In the genomic region with DNA sequence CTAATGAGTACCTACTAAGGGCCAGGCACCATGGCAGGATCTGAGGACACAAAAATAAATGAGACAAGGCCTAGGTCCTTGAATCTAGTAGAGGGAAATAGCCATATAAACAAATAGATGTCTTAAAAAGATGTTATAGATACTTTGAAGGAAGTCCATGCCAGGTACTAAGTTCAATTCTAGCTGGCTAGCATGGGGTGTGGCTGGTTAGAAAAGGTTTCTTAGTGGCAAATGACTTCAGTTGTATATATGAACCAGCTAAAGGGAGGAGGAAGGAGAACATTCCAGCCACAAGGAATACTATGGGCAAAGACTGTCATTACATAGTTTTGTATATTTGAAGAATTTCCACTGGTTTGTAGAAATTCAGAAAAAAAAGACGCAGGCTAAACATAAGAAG, we compare ENCODE assay signal across 27 cellular contexts.
"Had no signal": no experiment of that assay in that cellular context is flagged by ENCODE, and none has a peak within 500 bp of the region (broad histone marks: within the 10 kb centered on the region; RNA-seq: fewer than 3 reads in every experiment).

No MANE protein-coding gene starts in this region.

- ATAC-seq: esophagus mucosa, foreskin keratinocyte, gastrocnemius medialis, gastroesophageal sphincter, heart left ventricle had no signal

- H3K27ac ChIP-seq: colonic mucosa, coronary artery, dorsolateral prefrontal cortex, epithelial cell of prostate, esophagus muscularis mucosa, esophagus squamous epithelium, foreskin keratinocyte, gastrocnemius medialis, gastroesophageal sphincter, heart left ventricle had no signal

- H3K4me1 ChIP-seq: colonic mucosa, esophagus muscularis mucosa, esophagus squamous epithelium, foreskin keratinocyte, gastrocnemius medialis, gastroesophageal sphincter had no signal

- H3K27me3 Mint-ChIP-seq: dendritic cell treated with granulocyte-macrophage colony-stimulating factor and Interleukin-4, amounts not matched to agents 40 ng/mL and 50 ng/mL, for 4 days had no signal

- H3K4me1 Mint-ChIP-seq: endodermal cell had no signal

- DNase-seq: colonic mucosa; cortex of kidney; dermis blood vessel endothelial cell; dorsolateral prefrontal cortex; effector CD4-positive, alpha-beta T cell; effector CD8-positive, alpha-beta T cell; effector memory CD4-positive, alpha-beta T cell; endodermal cell; erythroblast; esophagus squamous epithelium; foreskin fibroblast; foreskin keratinocyte; foreskin melanocyte; gastrocnemius medialis; glutamatergic neuron; head of caudate nucleus; heart left ventricle had no signal

- H3K27ac Mint-ChIP-seq: dendritic cell treated with granulocyte-macrophage colony-stimulating factor and Interleukin-4, amounts not matched to agents 40 ng/mL and 50 ng/mL, for 4 days; endodermal cell had no signal

- H3K4me3 Mint-ChIP-seq: dendritic cell treated with granulocyte-macrophage colony-stimulating factor and Interleukin-4, amounts not matched to agents 40 ng/mL and 50 ng/mL, for 4 days; endodermal cell had no signal

- H3K9me3 ChIP-seq: colonic mucosa, gastrocnemius medialis had no signal

- H3K4me3 ChIP-seq: colonic mucosa, coronary artery, dorsolateral prefrontal cortex, esophagus muscularis mucosa, esophagus squamous epithelium, gastrocnemius medialis, gastroesophageal sphincter, heart left ventricle had no signal

- H3K27me3 ChIP-seq: colonic mucosa, esophagus muscularis mucosa, esophagus squamous epithelium, foreskin keratinocyte, gastrocnemius medialis, gastroesophageal sphincter, heart left ventricle had no signal

- FAIRE-seq: colon, endometrium, endothelial cell of umbilical vein, frontal cortex had no signal

- H3K36me3 ChIP-seq: colonic mucosa, esophagus muscularis mucosa, esophagus squamous epithelium, gastrocnemius medialis, gastroesophageal sphincter, heart left ventricle had no signal
